Comparison of ENCODE assay signal across 12 cellular contexts in genomic region chr5:169719360-169720314, GRCh38.
A peak's percentile ranks its signal among the peaks of the same experiment; 100 is the strongest.
DNase-seq lines count a peak whose midpoint lies in the region; ATAC-seq lines count a peak whose summit lies in the region.
"Had no signal": no experiment of that assay in that cellular context is flagged by ENCODE, and none has a peak within 500 bp of the region (broad histone marks: within the 10 kb centered on the region; RNA-seq: fewer than 3 reads in every experiment).

No MANE protein-coding gene starts in this region.

- DNase-seq in EL (no peak), hippocampal formation (lab: John Stamatoyannopoulos, UW) (no peak), NOMO-1 treated with dmso at 0.1 percent for 144 hours (lab: John Stamatoyannopoulos, UW; ENCODE audit: unreplicated experiment) (no peak), NCI-H510A (lab: John Stamatoyannopoulos, UW) (no peak)
- DNase-seq: amygdala; dorsolateral prefrontal cortex; kidney; naive thymus-derived CD4-positive, alpha-beta T cell had no signal

- peak; percentile 69 for ATAC-seq in GM18508 (IDR thresholded peaks at IDR 0.05; ENCODE audit: insufficient read depth, unreplicated experiment)
- ATAC-seq in GM19463 (IDR thresholded peaks at IDR 0.05; ENCODE audit: unreplicated experiment) = peak; percentile 90
- peak; percentile 86 for ATAC-seq in HG02884 (IDR thresholded peaks at IDR 0.05; ENCODE audit: unreplicated experiment)
- peak; percentile 67 for ATAC-seq in HG03575 (IDR thresholded peaks at IDR 0.05; ENCODE audit: extremely low read depth, insufficient number of reproducible peaks, low FRiP score, unreplicated experiment)
- ATAC-seq: naive thymus-derived CD4-positive, alpha-beta T cell had no signal
